10 cellular contexts compared by ENCODE assay signal in genomic region chr11:114080769-114081168, GRCh38. TPM values are rescaled to one million over a fixed set of nuclear protein-coding genes. Genes with fewer than 3 reads are reported as not detected.
DNase-seq lines count a peak whose midpoint lies in the region; ATAC-seq, FAIRE-seq and TF ChIP-seq lines count a peak whose summit lies in the region.
"Had no signal": no experiment of that assay in that cellular context is flagged by ENCODE, and none has a peak within 500 bp of the region (broad histone marks: within the 10 kb centered on the region; RNA-seq: fewer than 3 reads in every experiment).

No MANE protein-coding gene starts in this region.

- H3K36me3 ChIP-seq in CD4-positive, alpha-beta memory T cell (ENCODE audit: insufficient read depth, low read length): no peaks in the 10 kb centered on the region
- peaks cover 0 to 9% (median 2%) of the 10 kb centered on the region in 3 donors for H3K36me3 ChIP-seq in skeletal muscle tissue (ENCODE audit: control insufficient read depth in 3 of 3, insufficient read depth in 3 of 3, low read length in 3 of 3)

- no peaks in the 10 kb centered on the region for H3K9me3 Mint-ChIP-seq in CD4-positive, alpha-beta memory T cell
- H3K9me3 Mint-ChIP-seq: naive B cell had no signal

- H3K36me3 Mint-ChIP-seq in CD4-positive, alpha-beta memory T cell: no peaks in the 10 kb centered on the region

- no peak for DNase-seq in CD4-positive, alpha-beta memory T cell
- DNase-seq in right cardiac atrium (no peak), activated gamma-delta T cell treated with Interleukin-2 at 50 U/mL for 16 hours (no peak), frontal cortex (ENCODE audit: low spot score in 2 of 2) (no peak), NCI-H146 treated with DMSO at 0.1 percent for 48 hours (lab: John Stamatoyannopoulos, UW; ENCODE audit: unreplicated experiment) (no peak)
- DNase-seq: naive B cell, NCI-H524 had no signal

- intact Hi-C loops in CD4-positive, alpha-beta memory T cell (cut with micrococcal nuclease): loop anchor here (1.0 kb wide), 1 partner anchor 80 kb away; no protein-coding TSS in a partner anchor
- intact Hi-C loops in right cardiac atrium (cut with DNase I): no loop called here

- POLR2A ChIA-PET in CD4-positive, alpha-beta memory T cell (lab: Charles Lee; ENCODE audit: partially characterized antibody): interaction anchor here (1.3 to 1.9 kb wide), 2 partner anchors 20 to 86 kb away, joined by 4 to 5 read pairs; no protein-coding TSS in a partner anchor

- no peak for TF ChIP-seq CTCF in VCaP (conservative IDR thresholded peaks at IDR 0.05)

- no peak for FAIRE-seq in frontal cortex (lab: Jason Lieb, UNC)

- H3K27ac ChIP-seq in CD4-positive, alpha-beta memory T cell (ENCODE audit: low read depth, low read length): no peak overlapping the region
- H3K27ac ChIP-seq in VCaP: peak overlapping the region; percentile 58; the same call in 1 of the 2 replicates
- H3K27ac ChIP-seq in right cardiac atrium (ENCODE audit: low read length): peak overlapping the region; percentile 89
- H3K27ac ChIP-seq in skeletal muscle tissue (ENCODE audit: low read depth, low read length): peak overlapping the region; percentile 96

- H3K27me3 ChIP-seq in CD4-positive, alpha-beta memory T cell (ENCODE audit: insufficient read depth, low read length): no peaks in the 10 kb centered on the region
- H3K27me3 ChIP-seq in right cardiac atrium (ENCODE audit: control insufficient read depth, insufficient read depth) (no peaks in the 10 kb centered on the region), skeletal muscle tissue (ENCODE audit: control insufficient read depth in 3 of 3, insufficient read depth in 3 of 3, low read length in 3 of 3) (no peaks in the 10 kb centered on the region)

- H3K9me3 ChIP-seq in CD4-positive, alpha-beta memory T cell (ENCODE audit: control insufficient read depth in 1 of 2, low read length in 2 of 2): no peaks in the 10 kb centered on the region
- H3K9me3 ChIP-seq in right cardiac atrium (ENCODE audit: control insufficient read depth, low read length) (no peaks in the 10 kb centered on the region), skeletal muscle tissue (ENCODE audit: control insufficient read depth in 3 of 3, low read length in 3 of 3) (no peaks in the 10 kb centered on the region)

- peaks cover 55% of the 10 kb centered on the region for H3K4me1 ChIP-seq in CD4-positive, alpha-beta memory T cell (ENCODE audit: insufficient read depth, low read length)
- H3K4me1 ChIP-seq in right cardiac atrium (ENCODE audit: control insufficient read depth, insufficient read depth, low read length) (peaks cover 61% of the 10 kb centered on the region), skeletal muscle tissue (ENCODE audit: control insufficient read depth in 3 of 3, insufficient read depth in 3 of 3, low read length in 3 of 3) (peaks cover 92 to 99% (median 97%) of the 10 kb centered on the region in 3 donors)

- peaks cover 48 to 79% (median 61%) of the 10 kb centered on the region in 4 donors for H3K4me1 Mint-ChIP-seq in CD4-positive, alpha-beta memory T cell

- peak overlapping the region; percentile 75 to 94 (median 88) for H3K27ac Mint-ChIP-seq in CD4-positive, alpha-beta memory T cell

- peak overlapping the region in 4 of 8 donors; percentile 39 to 73 (median 57) for H3K4me3 Mint-ChIP-seq in CD4-positive, alpha-beta memory T cell

- no peaks in the 10 kb centered on the region for H3K27me3 Mint-ChIP-seq in CD4-positive, alpha-beta memory T cell

- ATAC-seq in right cardiac atrium: no peak
- no peak for ATAC-seq in HG03469 (IDR thresholded peaks at IDR 0.05; ENCODE audit: unreplicated experiment)

- CTCF ChIA-PET in CD4-positive, alpha-beta memory T cell (lab: Charles Lee; ENCODE audit: partially characterized antibody): interaction anchor here (1.4 to 2.0 kb wide), 2 partner anchors 79 to 181 kb away, joined by 3 to 5 read pairs; no protein-coding TSS in a partner anchor

- peak overlapping the region in 2 of 3 donors; percentile 60 to 70 for H3K9ac ChIP-seq in skeletal muscle tissue (ENCODE audit: low read depth in 1 of 3, low read length in 3 of 3)

- 75% methylated on average over 3 of the region's 3 CpGs for WGBS in right cardiac atrium

- no peak overlapping the region for H3K4me3 ChIP-seq in CD4-positive, alpha-beta memory T cell (ENCODE audit: low read length in 2 of 2)
- H3K4me3 ChIP-seq in right cardiac atrium (ENCODE audit: low read length) (no peak overlapping the region), skeletal muscle tissue (ENCODE audit: low read length in 3 of 3) (peak overlapping the region in 1 of 3 donors; percentile 16)

RNA-seq across cellular contexts. Expression of gene ZBTB16, which starts 21.3 kb away (rescaled TPM):
- 1 to 10 TPM; 5.6 to 8.2 TPM for total RNA-seq in CD4-positive, alpha-beta memory T cell
- 10 to 100 TPM in 1 of 2 donors, 1 to 10 TPM in 1; 9.0 to 28.4 TPM for polyA plus RNA-seq in CD4-positive, alpha-beta memory T cell
- total RNA-seq in right cardiac atrium (10 to 100 TPM; 61.5 to 89.7 (median 79.4) TPM), skeletal muscle tissue (6.8 TPM), frontal cortex (3.7 TPM)
- polyA plus RNA-seq in right cardiac atrium: 49.8 TPM
